In genomic region chr12:26884765-26885576, GRCh38 we compare ENCODE assay signal across 8 cellular contexts. TPM values are rescaled to one million over a fixed set of nuclear protein-coding genes. Genes with fewer than 3 reads are reported as not detected.
DNase-seq lines count a peak whose midpoint lies in the region; ATAC-seq and TF ChIP-seq lines count a peak whose summit lies in the region.

No MANE protein-coding gene starts in this region.

- H3K4me1 ChIP-seq in BLaER1 treated with 17β-estradiol and CSF1 and Interleukin-3, amounts not matched to agents 10 nM and 100 nM, result peaks cover 0 to 3% (median 0%) of the 10 kb centered on the region in 10 experiments; a peak in 1 of 20 replicates
- H3K4me1 ChIP-seq in duodenal mucosa (ENCODE audit: control insufficient read depth in 1 of 2, insufficient read depth in 2 of 2, low read length in 2 of 2) (peaks cover 3 to 4% of the 10 kb centered on the region in 2 donors), lower lobe of right lung (peaks cover 6% of the 10 kb centered on the region)

- H3K4me2 ChIP-seq in BLaER1 treated with 17β-estradiol and CSF1 and Interleukin-3, amounts not matched to agents 10 nM and 100 nM, result peak overlapping the region in 9 of 11 experiments; percentile 22 to 85 (median 43); a peak in 13 of 22 replicates

- no peak overlapping the region for H3K9ac ChIP-seq in BLaER1 treated with 17β-estradiol and CSF1 and Interleukin-3, amounts not matched to agents 10 nM and 100 nM
- H3K9ac ChIP-seq in duodenal mucosa (ENCODE audit: low read depth in 1 of 2, low read length in 2 of 2), result peak overlapping the region in 1 of 2 donors; percentile 9

- H3K9me3 ChIP-seq in BLaER1 treated with 17β-estradiol and CSF1 and Interleukin-3, amounts not matched to agents 10 nM and 100 nM (replicated peaks in 1 of 11), result peaks cover 0 to 21% (median 10%) of the 10 kb centered on the region in 11 experiments; a peak in 13 of 22 replicates
- no peaks in the 10 kb centered on the region for H3K9me3 ChIP-seq in duodenal mucosa (ENCODE audit: control insufficient read depth in 1 of 2, low read length in 2 of 2)
- H3K9me3 ChIP-seq in lower lobe of right lung, result no peaks in the 10 kb centered on the region

- DNase-seq in HK-2 (ENCODE audit: unreplicated experiment), result peak; percentile 79
- peak; percentile 70 for DNase-seq in NCI-H82 treated with DMSO at 0.1 percent for 48 hours (lab: John Stamatoyannopoulos, UW; ENCODE audit: unreplicated experiment)
- peak; percentile 81 to 87 for DNase-seq in activated CD4-positive, alpha-beta T cell treated with anti-CD3 and anti-CD28 coated beads, Interleukin-2, amount 50 U/mL, for 48 hours
- peak; percentile 87 for DNase-seq in lower lobe of right lung
- peak; percentile 49 for DNase-seq in stimulated activated CD8-positive, alpha-beta memory T cell treated with anti-CD3 and anti-CD28 coated beads, Interleukin-12 subunit alpha, Interleukin-12 subunit beta, amount 100 ng/mL, for 24 hours (ENCODE audit: extremely low read depth)

- no peaks in the 10 kb centered on the region for H3K27me3 ChIP-seq in BLaER1 treated with 17β-estradiol and CSF1 and Interleukin-3, amounts not matched to agents 10 nM and 100 nM
- H3K27me3 ChIP-seq in duodenal mucosa (ENCODE audit: control insufficient read depth in 1 of 2, insufficient read depth in 2 of 2, low read length in 2 of 2), result no peaks in the 10 kb centered on the region
- H3K27me3 ChIP-seq in lower lobe of right lung (ENCODE audit: low read depth), result no peaks in the 10 kb centered on the region

- H3K27ac ChIP-seq in BLaER1 treated with 17β-estradiol and CSF1 and Interleukin-3, amounts not matched to agents 10 nM and 100 nM, result no peak overlapping the region
- H3K27ac ChIP-seq in duodenal mucosa (ENCODE audit: low read depth, low read length) (no peak overlapping the region), lower lobe of right lung (no peak overlapping the region)

- intact Hi-C loops in lower lobe of right lung (cut with DNase I), result no loop called here

- ATAC-seq in GM19324 (IDR thresholded peaks at IDR 0.05; ENCODE audit: low FRiP score, unreplicated experiment) (peak; percentile 84), lower lobe of right lung (peak; percentile 98)

- no peaks in the 10 kb centered on the region for H4K20me1 ChIP-seq in BLaER1 treated with 17β-estradiol and CSF1 and Interleukin-3, amounts not matched to agents 10 nM and 100 nM

- TF ChIP-seq CTCF in lower lobe of right lung (IDR thresholded peaks at IDR 0.05), result peak; percentile 96

- H3K4me3 ChIP-seq in BLaER1 treated with 17β-estradiol and CSF1 and Interleukin-3, amounts not matched to agents 10 nM and 100 nM, result no peak overlapping the region
- H3K4me3 ChIP-seq in duodenal mucosa (ENCODE audit: low read depth in 1 of 2, low read length in 2 of 2) (peak overlapping the region; percentile 38 to 50), lower lobe of right lung (no peak overlapping the region)

- H3K36me3 ChIP-seq in BLaER1 treated with 17β-estradiol and CSF1 and Interleukin-3, amounts not matched to agents 10 nM and 100 nM, result no peaks in the 10 kb centered on the region
- H3K36me3 ChIP-seq in duodenal mucosa (ENCODE audit: control insufficient read depth in 1 of 2, insufficient read depth in 2 of 2, low read length in 2 of 2) (no peaks in the 10 kb centered on the region), lower lobe of right lung (no peaks in the 10 kb centered on the region)

RNA-seq across cellular contexts. Expression of gene ITPR2, which starts 52.0 kb away (rescaled TPM):
- 64.0 TPM for total RNA-seq in lower lobe of right lung

RNA-seq across cellular contexts. Expression of gene INTS13, which starts 52.8 kb away (rescaled TPM):
- 14.1 TPM for total RNA-seq in lower lobe of right lung

RNA-seq across cellular contexts. Expression of gene FGFR1OP2, which starts 53.3 kb away (rescaled TPM):
- 55.2 TPM for total RNA-seq in lower lobe of right lung

Comparison
In these comparisons a context has a peak if more than half of its experiments do, and no peak if none do; other contexts are left out.
1. H3K4me3 ChIP-seq: peak in duodenal mucosa (2 of 2); none in BLaER1 treated with 17β-estradiol and CSF1 and Interleukin-3, amounts not matched to agents 10 nM and 100 nM (0 of 10) and lower lobe of right lung (single experiment).
2. Peak in every context shown above with its lines, with median percentiles within 50 percentile points of each other: DNase-seq.